ENCODE assay signal across 22 cellular contexts in genomic region chr1:227855687-227856086, GRCh38. TPM values are rescaled to one million over a fixed set of nuclear protein-coding genes. Genes with fewer than 3 reads are reported as not detected.
"Had no signal": no experiment of that assay in that cellular context is flagged by ENCODE, and none has a peak within 500 bp of the region (broad histone marks: within the 10 kb centered on the region; RNA-seq: fewer than 3 reads in every experiment).

No MANE protein-coding gene starts in this region.

- H3K27ac ChIP-seq: RWPE1 had no signal

- DNase-seq: Karpas-422, KG1, MG63, NCI-H1092 treated with DMSO at 0.1 percent for 48 hours, NCI-H1436, NCI-H187, NCI-H2029, NCI-H2081 treated with DMSO at 0.1 percent for 48 hours, NCI-H2171, NCI-H226, NCI-H446, NCI-H510A, NCI-H524 treated with DMSO at 0.1 percent for 48 hours, NCI-H69, NCI-H774, PC-3, SHP77, SW 1271 had no signal

- H3K27me3 ChIP-seq: MG63 had no signal

- H3K9me3 ChIP-seq: MG63 had no signal

- H3K36me3 ChIP-seq: MG63 had no signal

- ATAC-seq: Panc1, PC-3 had no signal

- H3K4me3 ChIP-seq: MG63 had no signal

RNA-seq across cellular contexts. Expression of gene PRSS38, which starts 40.2 kb away (rescaled TPM):
- total RNA-seq: HT-29, PC-3, SK-MEL-5 had no signal
